12 cellular contexts compared by ENCODE assay signal in the genomic region with DNA sequence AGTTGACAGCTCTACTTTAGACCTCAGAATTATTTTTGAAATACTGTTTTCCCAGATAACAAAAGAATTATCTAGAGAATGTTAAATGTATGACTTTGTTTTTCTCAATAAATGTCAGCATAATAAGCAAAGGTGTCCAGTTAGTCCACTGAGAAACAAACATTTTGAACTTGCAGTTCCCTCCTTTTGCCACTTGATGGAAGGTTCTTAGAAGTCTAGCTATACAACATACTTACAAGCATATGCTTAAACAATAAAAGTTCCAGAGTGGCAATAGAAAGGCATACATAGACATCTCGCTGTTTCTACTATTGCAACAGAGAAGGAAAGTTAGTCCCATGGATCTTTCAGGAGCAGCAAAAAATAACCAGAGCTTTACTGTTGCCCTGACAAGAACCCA. TPM values are rescaled to one million over a fixed set of nuclear protein-coding genes. Genes with fewer than 3 reads are reported as not detected.
DNase-seq lines count a peak whose midpoint lies in the region; ATAC-seq and TF ChIP-seq lines count a peak whose summit lies in the region.
"Had no signal": no experiment of that assay in that cellular context is flagged by ENCODE, and none has a peak within 500 bp of the region (broad histone marks: within the 10 kb centered on the region; RNA-seq: fewer than 3 reads in every experiment).

No MANE protein-coding gene starts in this region.

- in situ Hi-C loops in GM13977 (cut with MboI; ENCODE audit: low pct_unique_long_range_greater_than_20kb, low sequenced_read_pairs, unreplicated experiment): no loop called here

- ATAC-seq in foreskin keratinocyte: peak; percentile 44

- intact Hi-C loops in A673 (cut with micrococcal nuclease; ENCODE audit: unreplicated experiment): no loop called here

- POLR2A ChIA-PET in A673 (lab: Charles Lee; ENCODE audit: low non-redundant PET): no interaction called here

- CTCF ChIA-PET in A673 (lab: Charles Lee): interaction anchor here (0.6 kb wide), 1 partner anchor 57 kb away, joined by 4 read pairs; no protein-coding TSS in a partner anchor

- H3K9me3 ChIP-seq in A673 (ENCODE audit: low read depth, low read length, poor library complexity, severe bottlenecking): no peaks in the 10 kb centered on the region
- H3K9me3 ChIP-seq: left ventricle myocardium inferior had no signal

- no peak overlapping the region for H3K27ac ChIP-seq in A673 (ENCODE audit: low read depth, low read length, poor library complexity, severe bottlenecking)
- no peak overlapping the region for H3K27ac ChIP-seq in foreskin keratinocyte
- H3K27ac ChIP-seq: left ventricle myocardium inferior had no signal

- TSS peak; percentile 11 for BruUV-seq in A673 (replicated peaks; lab: Mats Ljungman, UMichigan)

- no peaks in the 10 kb centered on the region for H3K27me3 ChIP-seq in A673 (replicated peaks; ENCODE audit: insufficient read depth, low read depth, low read length, poor library complexity)
- no peaks in the 10 kb centered on the region for H3K27me3 ChIP-seq in foreskin keratinocyte

- DNase-seq in A673 (ENCODE audit: low spot score) (peak; percentile 16), GM13977 (ENCODE audit: low spot score) (no peak), SKM-1 treated with dmso at 0.1 percent for 144 hours (lab: John Stamatoyannopoulos, UW; ENCODE audit: unreplicated experiment) (peak; percentile 7), foreskin keratinocyte (peak in 1 of 2 donors; percentile 13), hippocampal formation (lab: John Stamatoyannopoulos, UW) (no peak), NCI-H1105 (lab: John Stamatoyannopoulos, UW) (no peak), nucleus accumbens (lab: John Stamatoyannopoulos, UW) (no peak), NCI-H1436 treated with DMSO at 0.1 percent for 48 hours (lab: John Stamatoyannopoulos, UW) (no peak)
- DNase-seq: activated T-cell treated with anti-CD3 and anti-CD28 coated beads, Interleukin-2, amount 50 U/mL, for 48 hours; left ventricle myocardium inferior; NCI-H1417; stimulated activated CD4-positive, alpha-beta T cell treated with anti-CD3 and anti-CD28 coated beads, Interleukin-12 subunit alpha, Interleukin-12 subunit beta, amount 100 ng/mL, for 4 hours had no signal

- H3K4me1 ChIP-seq in A673 (ENCODE audit: insufficient read depth, low read length, poor library complexity, severe bottlenecking) (no peaks in the 10 kb centered on the region), foreskin keratinocyte (no peaks in the 10 kb centered on the region)
- H3K4me1 ChIP-seq: left ventricle myocardium inferior had no signal

- H3K36me3 ChIP-seq in A673 (ENCODE audit: insufficient read depth, low read length, poor library complexity, severe bottlenecking): peaks cover 61% of the 10 kb centered on the region

- TF ChIP-seq CTCF in A673 (conservative IDR thresholded peaks at IDR 0.05; ENCODE audit: low read depth, low read length) (0 out of 2 replicates have a peak, but pooled peaks have one; percentile 24), GM13977 (IDR thresholded peaks at IDR 0.05; ENCODE audit: extremely low read depth, insufficient read depth, missing control alignments) (peak; percentile 21), foreskin keratinocyte (conservative IDR thresholded peaks at IDR 0.05) (peak; percentile 48)

- H3K4me3 ChIP-seq in A673 (ENCODE audit: low read depth, low read length, poor library complexity, severe bottlenecking): no peak overlapping the region
- H3K4me3 ChIP-seq: left ventricle myocardium inferior had no signal

RNA-seq across cellular contexts. Expression of a gene that starts 11.8 kb away (rescaled TPM):
- total RNA-seq in A673 (2021): 153 and 164 TPM in 2 replicates
- 127 and 136 TPM in 2 replicates for total RNA-seq in foreskin keratinocyte
- polyA plus RNA-seq in foreskin keratinocyte: 94.2 and 97.7 TPM in 2 replicates

RNA-seq across cellular contexts. Expression of a gene that starts 16.9 kb away (rescaled TPM):
- not detected in 2 replicates for total RNA-seq in A673 (2021)
- total RNA-seq in foreskin keratinocyte: not detected in 2 replicates
- not detected in 2 replicates for polyA plus RNA-seq in foreskin keratinocyte
- total RNA-seq: left ventricle myocardium inferior had no signal

RNA-seq across cellular contexts. Expression of a gene that starts 40.0 kb away (rescaled TPM):
- total RNA-seq in A673 (2021): not detected in 2 replicates
- total RNA-seq in foreskin keratinocyte: not detected in 2 replicates
- not detected in 2 replicates for polyA plus RNA-seq in foreskin keratinocyte
- total RNA-seq: left ventricle myocardium inferior had no signal

Comparison
In these comparisons a context has a peak if more than half of its experiments do, and no peak if none do; other contexts are left out.
1. DNase-seq: peak in A673 (single experiment) and SKM-1 treated with dmso at 0.1 percent for 144 hours (single experiment); none in GM13977 (single experiment), hippocampal formation (0 of 2), NCI-H1105 (single experiment), nucleus accumbens (0 of 56) and NCI-H1436 treated with DMSO at 0.1 percent for 48 hours (single experiment).
2. Peak in every context shown above with its lines, with median percentiles within 50 percentile points of each other: CTCF ChIP-seq.